In genomic region chr7:157513682-157514081, GRCh38 we compare ENCODE assay signal across 23 cellular contexts.
DNase-seq lines count a peak whose midpoint lies in the region; ATAC-seq and TF ChIP-seq lines count a peak whose summit lies in the region.
"Had no signal": no experiment of that assay in that cellular context is flagged by ENCODE, and none has a peak within 500 bp of the region (broad histone marks: within the 10 kb centered on the region; RNA-seq: fewer than 3 reads in every experiment).

No MANE protein-coding gene starts in this region.

- POLR2A ChIA-PET in CD4-positive, alpha-beta memory T cell (lab: Charles Lee; ENCODE audit: partially characterized antibody), result no interaction called here
- POLR2A ChIA-PET in naive thymus-derived CD4-positive, alpha-beta T cell (lab: Charles Lee), result interaction anchor here (0.6 kb wide), 1 partner anchor 24 kb away, joined by 3 read pairs; no protein-coding TSS in a partner anchor

- H3K36me3 Mint-ChIP-seq in CD14-positive monocyte, result no peaks in the 10 kb centered on the region
- peaks cover 0 to 5% of the 10 kb centered on the region in 2 donors for H3K36me3 Mint-ChIP-seq in CD4-positive, alpha-beta memory T cell
- no peaks in the 10 kb centered on the region for H3K36me3 Mint-ChIP-seq in naive thymus-derived CD4-positive, alpha-beta T cell
- H3K36me3 Mint-ChIP-seq: activated naive CD8-positive, alpha-beta T cell treated with anti-CD3 and anti-CD28 coated beads, Interleukin-2, amount 10 ng/mL, durations not matched to agents 7 days and 5 days had no signal

- no peak overlapping the region for H3K4me3 ChIP-seq in CD4-positive, alpha-beta memory T cell (ENCODE audit: low read length in 2 of 2)
- H3K4me3 ChIP-seq in WI38 (ENCODE audit: low read depth, low read length), result 0 out of 2 replicates have a peak overlapping the region, but pooled peaks have one; percentile 12
- H3K4me3 ChIP-seq in naive thymus-derived CD4-positive, alpha-beta T cell (ENCODE audit: low read length), result no peak overlapping the region
- H3K4me3 ChIP-seq: colonic mucosa, GM23248, Peyer's patch, smooth muscle cell, thyroid gland had no signal

- no peaks in the 10 kb centered on the region for H3K9me3 ChIP-seq in CD4-positive, alpha-beta memory T cell (ENCODE audit: control insufficient read depth in 1 of 2, low read length in 2 of 2)
- no peaks in the 10 kb centered on the region for H3K9me3 ChIP-seq in naive thymus-derived CD4-positive, alpha-beta T cell (ENCODE audit: control insufficient read depth in 2 of 3, low read length in 3 of 3)
- H3K9me3 ChIP-seq: colonic mucosa, Peyer's patch, thyroid gland had no signal

- CTCF ChIA-PET in CD4-positive, alpha-beta memory T cell (lab: Charles Lee; ENCODE audit: partially characterized antibody), result no interaction called here
- CTCF ChIA-PET in naive thymus-derived CD4-positive, alpha-beta T cell (lab: Charles Lee), result no interaction called here

- no peaks in the 10 kb centered on the region for H3K4me1 Mint-ChIP-seq in CD14-positive monocyte
- peaks cover 0 to 3% (median 1%) of the 10 kb centered on the region in 4 donors for H3K4me1 Mint-ChIP-seq in CD4-positive, alpha-beta memory T cell
- peaks cover 0 to 8% (median 0%) of the 10 kb centered on the region in 7 donors for H3K4me1 Mint-ChIP-seq in naive thymus-derived CD4-positive, alpha-beta T cell
- H3K4me1 Mint-ChIP-seq: activated naive CD8-positive, alpha-beta T cell treated with anti-CD3 and anti-CD28 coated beads, Interleukin-2, amount 10 ng/mL, durations not matched to agents 7 days and 5 days had no signal

- no peak for TF ChIP-seq CTCF in CD14-positive monocyte (IDR thresholded peaks at IDR 0.05)
- TF ChIP-seq CTCF in WI38 (IDR thresholded peaks at IDR 0.05; ENCODE audit: low read depth, low read length), result no peak

- no peak overlapping the region for H3K4me3 Mint-ChIP-seq in CD14-positive monocyte
- peak overlapping the region in 6 of 8 donors; percentile 9 to 55 (median 43) for H3K4me3 Mint-ChIP-seq in CD4-positive, alpha-beta memory T cell
- H3K4me3 Mint-ChIP-seq in naive thymus-derived CD4-positive, alpha-beta T cell, result peak overlapping the region in 8 of 10 donors; percentile 5 to 55 (median 10)
- H3K4me3 Mint-ChIP-seq: activated naive CD8-positive, alpha-beta T cell treated with anti-CD3 and anti-CD28 coated beads, Interleukin-2, amount 10 ng/mL, durations not matched to agents 7 days and 5 days; effector memory CD8-positive, alpha-beta T cell; stimulated activated naive CD8-positive, alpha-beta T cell treated with anti-CD3 and anti-CD28 coated beads, Interleukin-15, Interleukin-2, amounts not matched to agents 100 ng/mL and 50 ng/mL, for 24 hours; T-helper 2 cell treated with Interferon-gamma antibody and Interleukin-4, amounts not matched to agents 5 μg/mL and 100 μg/mL, for 36 hours had no signal

- H3K9me3 Mint-ChIP-seq in CD14-positive monocyte, result peaks cover 0 to 5% (median 2%) of the 10 kb centered on the region in 7 donors
- peaks cover 0 to 3% (median 0%) of the 10 kb centered on the region in 8 donors for H3K9me3 Mint-ChIP-seq in CD4-positive, alpha-beta memory T cell
- peaks cover 0 to 6% (median 0%) of the 10 kb centered on the region in 11 donors for H3K9me3 Mint-ChIP-seq in naive thymus-derived CD4-positive, alpha-beta T cell
- H3K9me3 Mint-ChIP-seq: effector memory CD8-positive, alpha-beta T cell; stimulated activated naive CD8-positive, alpha-beta T cell treated with anti-CD3 and anti-CD28 coated beads, Interleukin-15, Interleukin-2, amounts not matched to agents 100 ng/mL and 50 ng/mL, for 24 hours; T-helper 2 cell treated with Interferon-gamma antibody and Interleukin-4, amounts not matched to agents 5 μg/mL and 100 μg/mL, for 36 hours had no signal

- DNase-seq in CD14-positive monocyte (ENCODE audit: low spot score) (peak; percentile 10), caudate nucleus (lab: John Stamatoyannopoulos, UW) (no peak)
- DNase-seq in CD4-positive, alpha-beta memory T cell, result peak in 1 of 5 donors; percentile 13
- peak in 1 of 9 donors; percentile 13 for DNase-seq in naive thymus-derived CD4-positive, alpha-beta T cell
- no peak for DNase-seq in activated T-cell treated with anti-CD3 and anti-CD28 coated beads, Interleukin-2, amount 50 U/mL, for 1 hour
- DNase-seq: activated naive CD8-positive, alpha-beta T cell treated with anti-CD3 and anti-CD28 coated beads, Interleukin-2, amount 10 ng/mL, durations not matched to agents 7 days and 5 days; colonic mucosa; DND-41; effector memory CD8-positive, alpha-beta T cell; erythroblast; GM23248; NCI-H1436 treated with DMSO at 0.1 percent for 48 hours; NCI-H345; right cardiac atrium; SHP77 treated with DMSO at 0.1 percent for 48 hours; thyroid gland had no signal

- H3K27ac Mint-ChIP-seq in CD14-positive monocyte, result no peak overlapping the region
- H3K27ac Mint-ChIP-seq in CD4-positive, alpha-beta memory T cell, result peak overlapping the region; percentile 30 to 75 (median 52)
- peak overlapping the region in 6 of 9 donors; percentile 43 to 86 (median 74) for H3K27ac Mint-ChIP-seq in naive thymus-derived CD4-positive, alpha-beta T cell
- H3K27ac Mint-ChIP-seq: activated naive CD8-positive, alpha-beta T cell treated with anti-CD3 and anti-CD28 coated beads, Interleukin-2, amount 10 ng/mL, durations not matched to agents 7 days and 5 days; stimulated activated naive CD8-positive, alpha-beta T cell treated with anti-CD3 and anti-CD28 coated beads, Interleukin-15, Interleukin-2, amounts not matched to agents 100 ng/mL and 50 ng/mL, for 24 hours; T-helper 2 cell treated with Interferon-gamma antibody and Interleukin-4, amounts not matched to agents 5 μg/mL and 100 μg/mL, for 36 hours had no signal

- no peaks in the 10 kb centered on the region for H3K4me1 ChIP-seq in CD4-positive, alpha-beta memory T cell (ENCODE audit: insufficient read depth, low read length)
- no peaks in the 10 kb centered on the region for H3K4me1 ChIP-seq in naive thymus-derived CD4-positive, alpha-beta T cell (ENCODE audit: control insufficient read depth in 2 of 2, insufficient read depth in 2 of 2, low read length in 2 of 2)
- H3K4me1 ChIP-seq: colonic mucosa, Peyer's patch, thyroid gland had no signal

- H3K27ac ChIP-seq in CD4-positive, alpha-beta memory T cell (ENCODE audit: low read depth, low read length), result no peak overlapping the region
- H3K27ac ChIP-seq in naive thymus-derived CD4-positive, alpha-beta T cell (ENCODE audit: low read depth, low read length), result peak overlapping the region; percentile 2
- H3K27ac ChIP-seq in caudate nucleus (ENCODE audit: low read depth, low read length), result no peak overlapping the region
- H3K27ac ChIP-seq: colonic mucosa, GM23248, Peyer's patch, thyroid gland had no signal

- no peak for ATAC-seq in naive thymus-derived CD4-positive, alpha-beta T cell
- no peak for ATAC-seq in GM21529 (IDR thresholded peaks at IDR 0.05; ENCODE audit: unreplicated experiment)
- ATAC-seq: effector memory CD8-positive, alpha-beta T cell; left lobe of liver; right cardiac atrium had no signal

- no peaks in the 10 kb centered on the region for H3K27me3 ChIP-seq in CD4-positive, alpha-beta memory T cell (ENCODE audit: insufficient read depth, low read length)
- H3K27me3 ChIP-seq in naive thymus-derived CD4-positive, alpha-beta T cell (ENCODE audit: control insufficient read depth in 2 of 2, insufficient read depth in 2 of 2, low read length in 2 of 2), result no peaks in the 10 kb centered on the region
- H3K27me3 ChIP-seq: colonic mucosa, Peyer's patch, thyroid gland had no signal

- intact Hi-C loops in CD14-positive monocyte (cut with micrococcal nuclease), result no loop called here
- intact Hi-C loops in CD4-positive, alpha-beta memory T cell (cut with micrococcal nuclease), result no loop called here
- intact Hi-C loops in naive thymus-derived CD4-positive, alpha-beta T cell (cut with micrococcal nuclease), result no loop called here

- H3K27me3 Mint-ChIP-seq in CD14-positive monocyte (ENCODE audit: low read depth in 3 of 3), result peaks cover 13 to 21% (median 16%) of the 10 kb centered on the region in 3 donors
- H3K27me3 Mint-ChIP-seq in CD4-positive, alpha-beta memory T cell, result peaks cover 1 to 9% of the 10 kb centered on the region in 2 donors
- peaks cover 0 to 37% (median 0%) of the 10 kb centered on the region in 5 donors for H3K27me3 Mint-ChIP-seq in naive thymus-derived CD4-positive, alpha-beta T cell

- H3K36me3 ChIP-seq in CD4-positive, alpha-beta memory T cell (ENCODE audit: insufficient read depth, low read length), result no peaks in the 10 kb centered on the region
- no peaks in the 10 kb centered on the region for H3K36me3 ChIP-seq in naive thymus-derived CD4-positive, alpha-beta T cell (ENCODE audit: control insufficient read depth in 2 of 3, insufficient read depth in 3 of 3, low read length in 3 of 3)
- H3K36me3 ChIP-seq: colonic mucosa, Peyer's patch, thyroid gland had no signal

Comparison
In these comparisons a context has a peak if more than half of its experiments do, and no peak if none do; other contexts are left out.
1. H3K27ac Mint-ChIP-seq: peak in CD4-positive, alpha-beta memory T cell (7 of 7) and naive thymus-derived CD4-positive, alpha-beta T cell (6 of 9); none in CD14-positive monocyte (0 of 7).
2. H3K4me3 Mint-ChIP-seq: peak in CD4-positive, alpha-beta memory T cell (6 of 8) and naive thymus-derived CD4-positive, alpha-beta T cell (8 of 10); none in CD14-positive monocyte (0 of 2).